Comparison of ENCODE assay signal across 1 cellular context in genomic region chr3:188153949-188154757, GRCh38.
TF ChIP-seq lines count a peak whose summit lies in the region.

TSS of gene LPP (plus strand) at chr3:188154157. CDS start at chr3:188406121, 251,964 bp downstream.

TF ChIP-seq in HepG2, 621 proteins besides CTCF, POLR2A, EP300 and RAD21 (continued from another document and continues in another):
- TF ChIP-seq XRCC5 (optimal IDR thresholded peaks at IDR 0.05; ENCODE audit: low read length), result no peak
- TF ChIP-seq KLF13 (CRISPR knock-in tag; IDR thresholded peaks at IDR 0.05), result no peak
- TF ChIP-seq ARNT (IDR thresholded peaks at IDR 0.05), result no peak
- peak; percentile 55 for TF ChIP-seq ZNF574 (CRISPR knock-in tag; IDR thresholded peaks at IDR 0.05)
- no peak for TF ChIP-seq SNAI1 (CRISPR knock-in tag; IDR thresholded peaks at IDR 0.05; ENCODE audit: borderline replicate concordance)
- peak; percentile 77 for TF ChIP-seq ZBTB14 (CRISPR knock-in tag; IDR thresholded peaks at IDR 0.05)
- TF ChIP-seq YEATS4 (CRISPR knock-in tag; IDR thresholded peaks at IDR 0.05; ENCODE audit: borderline replicate concordance), result peak; percentile 50; the same call in 1 of the 2 replicates
- TF ChIP-seq DNMT1 (CRISPR knock-in tag; IDR thresholded peaks at IDR 0.05), result 0 out of 2 replicates have a peak, but pooled peaks have one; percentile 39
- peak; percentile 16; the same call in 1 of the 2 replicates for TF ChIP-seq KDM5A (IDR thresholded peaks at IDR 0.05; ENCODE audit: borderline replicate concordance, low read length)
- no peak for TF ChIP-seq TCF7 (IDR thresholded peaks at IDR 0.05; ENCODE audit: low read depth)
- no peak for TF ChIP-seq STAT5B (CRISPR knock-in tag; IDR thresholded peaks at IDR 0.05)
- 0 out of 2 replicates have a peak, but pooled peaks have one; percentile 43 for TF ChIP-seq WIZ (CRISPR knock-in tag; IDR thresholded peaks at IDR 0.05)
- TF ChIP-seq ZNF343 (CRISPR knock-in tag; IDR thresholded peaks at IDR 0.05), result no peak
- no peak for TF ChIP-seq GABPA (IDR thresholded peaks at IDR 0.05; ENCODE audit: low read depth, low read length)
- 0 out of 2 replicates have a peak, but pooled peaks have one; percentile 34 for TF ChIP-seq GABPA (CRISPR knock-in tag; IDR thresholded peaks at IDR 0.05; ENCODE audit: low read depth)
- TF ChIP-seq SAP130 (CRISPR knock-in tag; IDR thresholded peaks at IDR 0.05; ENCODE audit: low read depth), result peak; percentile 69
- 0 out of 2 replicates have a peak, but pooled peaks have one; percentile 15 for TF ChIP-seq ARID5B (CRISPR knock-in tag; IDR thresholded peaks at IDR 0.05)
- no peak for TF ChIP-seq CBX2 (IDR thresholded peaks at IDR 0.05; ENCODE audit: low read depth, low read length)
- TF ChIP-seq CBX2 (CRISPR knock-in tag; IDR thresholded peaks at IDR 0.05; ENCODE audit: low read depth), result no peak
- TF ChIP-seq AKAP8 (CRISPR knock-in tag; IDR thresholded peaks at IDR 0.05), result peak; percentile 58; the same call in 1 of the 2 replicates
- TF ChIP-seq POLR2AphosphoS2 (IDR thresholded peaks at IDR 0.05; ENCODE audit: low read depth, low read length), result no peak
- TF ChIP-seq ZSCAN21 (CRISPR knock-in tag; IDR thresholded peaks at IDR 0.05; ENCODE audit: borderline replicate concordance), result peak; percentile 23; the same call in 1 of the 2 replicates
- no peak for TF ChIP-seq CREM (IDR thresholded peaks at IDR 0.05)
- no peak for TF ChIP-seq CREM (CRISPR knock-in tag; IDR thresholded peaks at IDR 0.05)
- TF ChIP-seq ZNF30 (CRISPR knock-in tag; IDR thresholded peaks at IDR 0.05), result peak; percentile 52; the same call in 1 of the 2 replicates
- no peak for TF ChIP-seq IRF9 (CRISPR knock-in tag; IDR thresholded peaks at IDR 0.05; ENCODE audit: borderline replicate concordance)
- TF ChIP-seq ZNF724P (CRISPR knock-in tag; IDR thresholded peaks at IDR 0.05; ENCODE audit: borderline replicate concordance), result peak; percentile 53; the same call in 1 of the 2 replicates
- TF ChIP-seq ZNF703 (CRISPR knock-in tag; IDR thresholded peaks at IDR 0.05; ENCODE audit: borderline replicate concordance), result no peak
- TF ChIP-seq SUZ12 (IDR thresholded peaks at IDR 0.05; ENCODE audit: low read depth, low read length), result no peak
- TF ChIP-seq ZNF138 (CRISPR knock-in tag; IDR thresholded peaks at IDR 0.05; ENCODE audit: low read depth), result no peak
- no peak for TF ChIP-seq ZNF124 (CRISPR knock-in tag; IDR thresholded peaks at IDR 0.05)
- no peak for TF ChIP-seq SNAPC2 (CRISPR knock-in tag; IDR thresholded peaks at IDR 0.05)
- TF ChIP-seq RFXANK (CRISPR knock-in tag; IDR thresholded peaks at IDR 0.05), result no peak
- no peak for TF ChIP-seq TRAFD1 (CRISPR knock-in tag; IDR thresholded peaks at IDR 0.05; ENCODE audit: borderline replicate concordance)
- TF ChIP-seq CREBL2 (CRISPR knock-in tag; IDR thresholded peaks at IDR 0.05; ENCODE audit: borderline replicate concordance), result peak; percentile 42; the same call in 1 of the 2 replicates
- peak; percentile 58; the same call in 1 of the 2 replicates for TF ChIP-seq SP5 (CRISPR knock-in tag; IDR thresholded peaks at IDR 0.05; ENCODE audit: borderline replicate concordance, low read depth)
- TF ChIP-seq NFAT5 (CRISPR knock-in tag; IDR thresholded peaks at IDR 0.05), result no peak
- TF ChIP-seq ATF5 (CRISPR knock-in tag; IDR thresholded peaks at IDR 0.05; ENCODE audit: low read depth), result no peak
- TF ChIP-seq ZFP37 (CRISPR knock-in tag; IDR thresholded peaks at IDR 0.05; ENCODE audit: borderline replicate concordance), result no peak; the same call in 1 of the 2 replicates
- TF ChIP-seq ZMAT5 (CRISPR knock-in tag; IDR thresholded peaks at IDR 0.05; ENCODE audit: borderline replicate concordance, low read depth), result no peak
- TF ChIP-seq CEBPZ (IDR thresholded peaks at IDR 0.05; ENCODE audit: low read length), result no peak
